In the genomic region with DNA sequence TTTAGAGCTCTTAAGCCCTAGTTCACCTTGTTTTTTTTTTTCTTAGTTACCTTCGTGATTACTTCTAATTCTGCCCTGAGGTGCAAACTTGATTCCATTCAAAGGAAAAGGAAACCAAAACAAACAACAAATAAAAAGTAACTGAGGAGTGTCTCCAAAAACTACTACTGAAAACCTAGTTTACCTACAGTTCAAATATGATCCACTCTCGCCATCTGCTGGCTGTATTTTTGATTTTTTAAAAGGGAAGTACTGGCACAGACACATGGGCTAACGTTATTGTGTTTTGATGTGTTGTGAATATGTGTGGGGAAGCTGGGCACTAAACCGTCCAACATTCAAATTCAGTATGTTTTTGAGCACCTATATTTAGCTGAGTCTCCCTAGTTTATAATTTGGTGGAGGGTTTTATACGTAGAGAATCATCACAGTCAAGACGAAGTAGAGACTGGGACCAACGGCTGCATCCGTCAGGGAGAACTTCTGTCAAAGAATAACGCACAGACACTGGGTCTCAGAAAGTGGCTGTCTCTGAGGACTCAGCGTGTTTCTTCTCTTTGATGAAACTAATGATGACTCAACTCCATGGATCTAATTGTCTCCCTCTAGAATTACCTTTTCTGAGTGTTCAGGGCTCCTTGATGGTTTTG, we compare ENCODE assay signal across 8 cellular contexts.
DNase-seq lines count a peak whose midpoint lies in the region; ATAC-seq, FAIRE-seq and TF ChIP-seq lines count a peak whose summit lies in the region.

No MANE protein-coding gene starts in this region.

- H3K27me3 ChIP-seq in Karpas-422 (ENCODE audit: low read length) (no peaks in the 10 kb centered on the region), Peyer's patch (no peaks in the 10 kb centered on the region), endothelial cell of umbilical vein (ENCODE audit: control insufficient read depth in 2 of 2, insufficient read depth in 2 of 2, low read length in 2 of 2) (no peaks in the 10 kb centered on the region), muscle layer of colon (ENCODE audit: control insufficient read depth in 1 of 2, insufficient read depth in 2 of 2, low read length in 2 of 2) (no peaks in the 10 kb centered on the region)

- no peaks in the 10 kb centered on the region for H3K9me3 ChIP-seq in Karpas-422 (ENCODE audit: low read length)
- no peaks in the 10 kb centered on the region for H3K9me3 ChIP-seq in Peyer's patch
- no peaks in the 10 kb centered on the region for H3K9me3 ChIP-seq in endothelial cell of umbilical vein (replicated peaks; ENCODE audit: control insufficient read depth, insufficient read depth, low read length)
- H3K9me3 ChIP-seq in muscle layer of colon (ENCODE audit: low read length) = no peaks in the 10 kb centered on the region

- no peak overlapping the region for H3K4me3 ChIP-seq in Karpas-422 (ENCODE audit: low read length)
- H3K4me3 ChIP-seq in Peyer's patch = no peak overlapping the region
- no peak overlapping the region for H3K4me3 ChIP-seq in endothelial cell of umbilical vein (replicated peaks in 1 of 3; ENCODE audit: insufficient read depth in 1 of 3, low read depth in 1 of 3, low read length in 3 of 3)
- peak overlapping the region; percentile 25 to 56 for H3K4me3 ChIP-seq in muscle layer of colon (ENCODE audit: low read depth in 1 of 2, low read length in 2 of 2)

- H4K20me1 ChIP-seq in Karpas-422 (ENCODE audit: insufficient read depth, low read depth, low read length) (no peaks in the 10 kb centered on the region), endothelial cell of umbilical vein (replicated peaks; ENCODE audit: control insufficient read depth, extremely low read depth, insufficient read depth, low read length) (no peaks in the 10 kb centered on the region)

- CTCF ChIA-PET in endothelial cell of umbilical vein (lab: Charles Lee) = interaction anchor here (0.5 to 2.8 kb wide), 42 partner anchors 9 to 1926 kb away, joined by 3 to 27 read pairs (median 4); a partner anchor contains a TSS

- H3K9me2 ChIP-seq in Karpas-422 (replicated peaks; ENCODE audit: insufficient read depth, low read length) = no peaks in the 10 kb centered on the region

- H3K4me2 ChIP-seq in Karpas-422 (ENCODE audit: low read depth, low read length, poor library complexity, severe bottlenecking) (no peak overlapping the region), endothelial cell of umbilical vein (ENCODE audit: insufficient read depth, low read length) (peak overlapping the region; percentile 6)

- TF ChIP-seq POLR2A in Peyer's patch (IDR thresholded peaks at IDR 0.05) = no peak
- TF ChIP-seq POLR2A in endothelial cell of umbilical vein (IDR thresholded peaks at IDR 0.05; ENCODE audit: low read depth, low read length) = no peak

- POLR2A ChIA-PET in endothelial cell of umbilical vein (lab: Charles Lee) = no interaction called here

- ATAC-seq in GM21360 (IDR thresholded peaks at IDR 0.05; ENCODE audit: unreplicated experiment) = peak; percentile 70
- no peak for ATAC-seq in GM19467 (IDR thresholded peaks at IDR 0.05; ENCODE audit: unreplicated experiment)

- peak; percentile 37 for DNase-seq in DMS79 (lab: John Stamatoyannopoulos, UW)
- DNase-seq in Karpas-422 = peak; percentile 87
- no peak for DNase-seq in Peyer's patch
- DNase-seq in endothelial cell of umbilical vein (ENCODE audit: low read depth, low spot score) = peak; percentile 74
- no peak for DNase-seq in central memory CD4-positive, alpha-beta T cell

- H3K9ac ChIP-seq in Karpas-422 (ENCODE audit: low read length) (no peak overlapping the region), endothelial cell of umbilical vein (replicated peaks; ENCODE audit: extremely low read depth, insufficient read depth, low read length) (no peak overlapping the region), muscle layer of colon (ENCODE audit: low read length) (no peak overlapping the region)

- H3K36me3 ChIP-seq in Karpas-422 (ENCODE audit: insufficient read depth, low read length) (no peaks in the 10 kb centered on the region), Peyer's patch (no peaks in the 10 kb centered on the region), endothelial cell of umbilical vein (ENCODE audit: control insufficient read depth in 2 of 2, extremely low read depth in 1 of 2, insufficient read depth in 2 of 2, low read length in 2 of 2) (no peaks in the 10 kb centered on the region), muscle layer of colon (ENCODE audit: insufficient read depth, low read length) (no peaks in the 10 kb centered on the region)

- intact Hi-C loops in endothelial cell of umbilical vein (cut with micrococcal nuclease) = loop anchor here (1.0 to 10.0 kb wide), 12 partner anchors 270 to 1927 kb away; a partner anchor contains a TSS

- H3K27ac ChIP-seq in Karpas-422 (ENCODE audit: low read length) = no peak overlapping the region
- no peak overlapping the region for H3K27ac ChIP-seq in Peyer's patch
- no peak overlapping the region for H3K27ac ChIP-seq in endothelial cell of umbilical vein (ENCODE audit: insufficient read depth, low read depth, low read length)
- no peak overlapping the region for H3K27ac ChIP-seq in muscle layer of colon (ENCODE audit: low read depth, low read length)

- H2AFZ ChIP-seq in Karpas-422 (ENCODE audit: low read length) (no peak overlapping the region), endothelial cell of umbilical vein (ENCODE audit: low read depth, low read length) (peak overlapping the region; percentile 22)

- peak; percentile 86 for FAIRE-seq in endothelial cell of umbilical vein (lab: Jason Lieb, UNC)

- BruUV-seq in endothelial cell of umbilical vein (replicated peaks; lab: Mats Ljungman, UMichigan) = no TSS peak

- H3K79me2 ChIP-seq in Karpas-422 (ENCODE audit: low read length) (no peaks in the 10 kb centered on the region), endothelial cell of umbilical vein (ENCODE audit: control insufficient read depth, insufficient read depth, low read length) (no peaks in the 10 kb centered on the region)

- no peaks in the 10 kb centered on the region for H3K4me1 ChIP-seq in Karpas-422 (ENCODE audit: low read length)
- H3K4me1 ChIP-seq in Peyer's patch = no peaks in the 10 kb centered on the region
- H3K4me1 ChIP-seq in endothelial cell of umbilical vein (ENCODE audit: control insufficient read depth, extremely low read depth, insufficient read depth, low read length) = peaks cover 9% of the 10 kb centered on the region
- peaks cover 5% of the 10 kb centered on the region for H3K4me1 ChIP-seq in muscle layer of colon (ENCODE audit: insufficient read depth, low read length)

- TF ChIP-seq CTCF in Peyer's patch (IDR thresholded peaks at IDR 0.05) (peak in 4 of 6 experiments; percentile 30 to 76 (median 68)), endothelial cell of umbilical vein (IDR thresholded peaks at IDR 0.05; ENCODE audit: extremely low read depth in 1 of 2, insufficient read depth in 1 of 2, low read depth in 1 of 2, low read length in 2 of 2) (peak; percentile 16 to 44)

- H3K9me1 ChIP-seq in endothelial cell of umbilical vein (replicated peaks; ENCODE audit: control insufficient read depth, extremely low read depth, insufficient read depth, low read length) = no peaks in the 10 kb centered on the region

- dilution Hi-C loops in endothelial cell of umbilical vein (cut with MboI; ENCODE audit: extremely low pct_ligation_motif_present, low sequenced_read_pairs) = no loop called here

TF ChIP-seq in endothelial cell of umbilical vein, 7 proteins besides CTCF, POLR2A, EP300 and RAD21:
- TF ChIP-seq MYC (IDR thresholded peaks at IDR 0.05; ENCODE audit: low read depth, low read length) (no peak), FOS (IDR thresholded peaks at IDR 0.05; ENCODE audit: borderline replicate concordance, insufficient read depth, low read length) (no peak), JUN (IDR thresholded peaks at IDR 0.05; ENCODE audit: borderline replicate concordance, insufficient read depth, insufficient read length, low read depth) (no peak), GATA2 (IDR thresholded peaks at IDR 0.05; ENCODE audit: insufficient read depth, insufficient read length, low read depth, low read length) (no peak), POLR2AphosphoS5 (IDR thresholded peaks at IDR 0.05; ENCODE audit: insufficient read depth, low read depth, low read length) (no peak), EZH2 (IDR thresholded peaks at IDR 0.05; ENCODE audit: borderline replicate concordance, low read depth, low read length, severe bottlenecking) (no peak)
TF ChIP-seq in endothelial cell of umbilical vein: peak in this region for 0.

Comparison
In these comparisons a context has a peak if more than half of its experiments do, and no peak if none do; other contexts are left out.
1. DNase-seq: peak in DMS79 (single experiment), Karpas-422 (single experiment) and endothelial cell of umbilical vein (single experiment); none in Peyer's patch (0 of 3) and central memory CD4-positive, alpha-beta T cell (single experiment).
2. H3K4me3 ChIP-seq: peak in muscle layer of colon (2 of 2); none in Karpas-422 (single experiment), Peyer's patch (0 of 4) and endothelial cell of umbilical vein (0 of 3).